25 cellular contexts compared by ENCODE assay signal in genomic region chr3:17356581-17356980, GRCh38.
DNase-seq lines count a peak whose midpoint lies in the region; ATAC-seq lines count a peak whose summit lies in the region.
"Had no signal": no experiment of that assay in that cellular context is flagged by ENCODE, and none has a peak within 500 bp of the region (broad histone marks: within the 10 kb centered on the region; RNA-seq: fewer than 3 reads in every experiment).

No MANE protein-coding gene starts in this region.

- H3K79me1 ChIP-seq in mesendoderm (ENCODE audit: low read length): no peaks in the 10 kb centered on the region

- H3K56ac ChIP-seq in mesendoderm (ENCODE audit: low read length): no peak overlapping the region

- H3K18ac ChIP-seq in mesendoderm (ENCODE audit: low read length): no peak overlapping the region

- H3K4me1 ChIP-seq in mesendoderm (ENCODE audit: control insufficient read depth, low read depth, low read length): no peaks in the 10 kb centered on the region
- H3K4me1 ChIP-seq: A549, SJCRH30 had no signal

- H2AK5ac ChIP-seq in mesendoderm (ENCODE audit: low read length): no peak overlapping the region

- H2BK15ac ChIP-seq in mesendoderm (replicated peaks; ENCODE audit: low read depth): no peak overlapping the region

- no peak overlapping the region for H3K9ac ChIP-seq in mesendoderm (ENCODE audit: low read length)

- H3K4me2 ChIP-seq in mesendoderm (ENCODE audit: low read length): no peak overlapping the region
- H3K4me2 ChIP-seq: A549 had no signal

- H3K27me3 ChIP-seq in mesendoderm (ENCODE audit: insufficient read depth, low read length, poor library complexity): no peaks in the 10 kb centered on the region
- H3K27me3 ChIP-seq: SJCRH30 had no signal

- no peak for ATAC-seq in GM21515 (IDR thresholded peaks at IDR 0.05; ENCODE audit: unreplicated experiment)
- ATAC-seq in GM18907 (IDR thresholded peaks at IDR 0.05; ENCODE audit: unreplicated experiment): no peak
- ATAC-seq: A549, PC-3, Right ventricle myocardium inferior, SK-N-SH treated with all-trans-retinoic acid at 6 μM for 48 hours had no signal

- H3K36me3 ChIP-seq in mesendoderm (ENCODE audit: control insufficient read depth, insufficient read depth, low read length): no peaks in the 10 kb centered on the region
- H3K36me3 ChIP-seq: SJCRH30 had no signal

- no peak overlapping the region for H4K8ac ChIP-seq in mesendoderm (ENCODE audit: low read depth, low read length)

- no peak overlapping the region for H4K5ac ChIP-seq in mesendoderm (ENCODE audit: low read length)

- no peak overlapping the region for H2BK5ac ChIP-seq in mesendoderm (ENCODE audit: low read length)

- DNase-seq in HCEC 1CT: peak; percentile 3
- DNase-seq in SW480 (ENCODE audit: low spot score): peak; percentile 1
- DNase-seq in fibroblast of gingiva (ENCODE audit: low read depth): peak; percentile 64
- DNase-seq in mesendoderm: peak; percentile 28
- no peak for DNase-seq in NCI-H1417 treated with DMSO at 0.1 percent for 48 hours (lab: John Stamatoyannopoulos, UW)
- no peak for DNase-seq in kidney tubule cell (ENCODE audit: low spot score)
- DNase-seq: C1 segment of cervical spinal cord; CD4-positive, alpha-beta memory T cell; COR-L47; DMS53; KBM-7; MM.1S; NCI-H1417; NCI-H187; NCI-H2171 treated with DMSO at 0.1 percent for 48 hours; NCI-H524; NCI-H774; NK-92 treated with Interleukin-12 subunit alpha and Interleukin-12 subunit beta, amount 100 ng/mL, for 24 hours; PC-3; SJCRH30 had no signal

- H3K4ac ChIP-seq in mesendoderm (ENCODE audit: low read depth, low read length): no peak overlapping the region

- no peaks in the 10 kb centered on the region for H3K79me2 ChIP-seq in mesendoderm (ENCODE audit: control insufficient read depth, insufficient read depth, low read length)

- H2BK120ac ChIP-seq in mesendoderm (ENCODE audit: low read depth, low read length): no peak overlapping the region

- H3K27ac ChIP-seq in mesendoderm (ENCODE audit: low read depth, low read length): no peak overlapping the region
- H3K27ac ChIP-seq: A549, SJCRH30 had no signal

- H3K4me3 ChIP-seq in mesendoderm (ENCODE audit: low read length): no peak overlapping the region
- H3K4me3 ChIP-seq: A549, SJCRH30 had no signal

- H3K23ac ChIP-seq in mesendoderm (ENCODE audit: low read length): no peak overlapping the region

Comparison
In these comparisons a context has a peak if more than half of its experiments do, and no peak if none do; other contexts are left out.
1. DNase-seq: peak in HCEC 1CT (single experiment), SW480 (single experiment), fibroblast of gingiva (single experiment) and mesendoderm (single experiment); none in NCI-H1417 treated with DMSO at 0.1 percent for 48 hours (single experiment) and kidney tubule cell (single experiment).